Comparison of ENCODE assay signal across 8 cellular contexts in the genomic region with DNA sequence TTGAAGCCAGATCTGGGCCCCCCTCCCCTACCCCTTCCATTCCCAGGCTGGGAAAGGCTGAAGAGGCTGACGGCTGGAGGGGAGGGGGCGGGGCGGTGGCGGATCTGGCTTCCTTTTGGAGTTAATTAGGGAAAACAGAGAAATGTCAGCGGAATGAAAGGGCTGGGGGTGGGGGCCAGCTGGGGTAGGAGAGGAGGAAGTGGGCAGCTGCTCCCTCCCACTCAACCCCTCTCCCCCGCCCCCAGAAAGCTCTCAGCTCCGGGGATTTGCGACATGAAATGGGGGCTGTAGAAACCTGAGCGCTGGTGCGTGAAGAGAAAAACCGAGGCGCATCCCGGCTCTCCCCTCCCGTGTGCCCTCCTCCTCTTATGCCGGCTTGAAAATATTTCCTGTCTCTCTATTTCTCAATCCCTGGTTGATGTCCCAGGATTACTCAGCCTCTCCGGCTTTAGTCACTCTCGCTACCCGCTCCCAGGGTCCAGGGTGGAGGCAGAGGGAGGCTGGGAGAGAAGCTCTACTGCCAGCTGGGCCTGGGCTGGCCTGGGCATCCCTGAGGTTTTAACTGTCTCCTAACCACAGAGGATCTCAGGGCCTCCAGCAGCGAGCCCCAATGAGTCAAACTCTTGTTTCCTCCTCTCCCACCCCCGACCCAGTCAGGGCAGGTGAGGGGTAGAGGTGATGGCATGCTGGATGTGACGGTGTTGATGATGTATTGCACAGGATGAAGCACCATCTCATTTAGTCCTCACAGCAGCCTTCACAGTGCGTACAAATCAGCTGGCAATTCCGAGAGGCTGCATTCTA. TPM values are rescaled to one million over a fixed set of nuclear protein-coding genes. Genes with fewer than 3 reads are reported as not detected.
DNase-seq lines count a peak whose midpoint lies in the region; ATAC-seq and TF ChIP-seq lines count a peak whose summit lies in the region.

No MANE protein-coding gene starts in this region.

- H3K79me2 ChIP-seq in SU-DHL-6 (ENCODE audit: insufficient read depth, low read length): peaks cover 13% of the 10 kb centered on the region; the same call in 1 of the 2 replicates

- no peaks in the 10 kb centered on the region for H4K20me1 ChIP-seq in BLaER1 treated with 17β-estradiol and CSF1 and Interleukin-3, amounts not matched to agents 10 nM and 100 nM
- H4K20me1 ChIP-seq in SU-DHL-6 (ENCODE audit: low read depth, low read length): no peaks in the 10 kb centered on the region

- peaks cover 92 to 98% (median 95%) of the 10 kb centered on the region in 10 experiments for H3K4me1 ChIP-seq in BLaER1 treated with 17β-estradiol and CSF1 and Interleukin-3, amounts not matched to agents 10 nM and 100 nM
- peaks cover 23% of the 10 kb centered on the region for H3K4me1 ChIP-seq in foreskin keratinocyte

- intact Hi-C loops in posterior vena cava (cut with DNase I): no loop called here

- ATAC-seq in foreskin keratinocyte (peak; percentile 92), HG02870 (IDR thresholded peaks at IDR 0.05; ENCODE audit: unreplicated experiment) (no peak)

- H3K9me2 ChIP-seq in SU-DHL-6 (replicated peaks; ENCODE audit: insufficient read depth, low read length): no peaks in the 10 kb centered on the region

- peaks cover 97% of the 10 kb centered on the region for H3F3A ChIP-seq in SU-DHL-6 (ENCODE audit: insufficient read depth)

- H3K4me3 ChIP-seq in BLaER1 treated with 17β-estradiol and CSF1 and Interleukin-3, amounts not matched to agents 10 nM and 100 nM: peak overlapping the region; percentile 16 to 69 (median 54); a peak in 19 of 20 replicates
- H3K4me3 ChIP-seq in SU-DHL-6 (ENCODE audit: insufficient read depth, low read length, poor library complexity, severe bottlenecking): peak overlapping the region; percentile 40

- TF ChIP-seq CTCF in SU-DHL-6 (IDR thresholded peaks at IDR 0.05; ENCODE audit: insufficient read depth, low read length, poor library complexity, severe bottlenecking): no peak
- peak; percentile 11 for TF ChIP-seq CTCF in foreskin keratinocyte (conservative IDR thresholded peaks at IDR 0.05)

- H3K9ac ChIP-seq in BLaER1 treated with 17β-estradiol and CSF1 and Interleukin-3, amounts not matched to agents 10 nM and 100 nM: peak overlapping the region; percentile 65 to 99 (median 95)
- H3K9ac ChIP-seq in SU-DHL-6 (ENCODE audit: low read length): peak overlapping the region; percentile 84

- peak overlapping the region; percentile 93 to 98 (median 96) for H3K4me2 ChIP-seq in BLaER1 treated with 17β-estradiol and CSF1 and Interleukin-3, amounts not matched to agents 10 nM and 100 nM
- H3K4me2 ChIP-seq in SU-DHL-6 (ENCODE audit: low read depth, low read length, poor library complexity, severe bottlenecking): peak overlapping the region; percentile 87

- no peaks in the 10 kb centered on the region for H3K9me3 ChIP-seq in BLaER1 treated with 17β-estradiol and CSF1 and Interleukin-3, amounts not matched to agents 10 nM and 100 nM (replicated peaks in 1 of 11)
- no peaks in the 10 kb centered on the region for H3K9me3 ChIP-seq in SU-DHL-6 (ENCODE audit: insufficient read depth, low read length)

- H3K36me3 ChIP-seq in BLaER1 treated with 17β-estradiol and CSF1 and Interleukin-3, amounts not matched to agents 10 nM and 100 nM: peaks cover 10 to 62% (median 42%) of the 10 kb centered on the region in 11 experiments; a peak in 20 of 22 replicates
- no peaks in the 10 kb centered on the region; the same call in 1 of the 2 replicates for H3K36me3 ChIP-seq in SU-DHL-6 (ENCODE audit: low read length)

- peak overlapping the region; percentile 58 to 100 (median 99); a peak in 21 of 22 replicates for H3K27ac ChIP-seq in BLaER1 treated with 17β-estradiol and CSF1 and Interleukin-3, amounts not matched to agents 10 nM and 100 nM
- peak overlapping the region; percentile 99 for H3K27ac ChIP-seq in SU-DHL-6 (ENCODE audit: low read depth, low read length)
- peak overlapping the region; percentile 86 for H3K27ac ChIP-seq in foreskin keratinocyte

- H2AFZ ChIP-seq in SU-DHL-6 (ENCODE audit: low read depth, low read length, severe bottlenecking): no peak overlapping the region

- DNase-seq in HPDE6-E6E7 (ENCODE audit: extremely low spot score): peak; percentile 84
- DNase-seq in foreskin keratinocyte: peak; percentile 84 to 89
- DNase-seq in posterior vena cava (ENCODE audit: low spot score): peak; percentile 92
- DNase-seq in NCI-H1930 (lab: John Stamatoyannopoulos, UW): no peak
- no peak for DNase-seq in activated T-cell treated with anti-CD3 and anti-CD28 coated beads for 4 hours

- H3K27me3 ChIP-seq in BLaER1 treated with 17β-estradiol and CSF1 and Interleukin-3, amounts not matched to agents 10 nM and 100 nM: no peaks in the 10 kb centered on the region
- H3K27me3 ChIP-seq in SU-DHL-6 (ENCODE audit: low read length) (no peaks in the 10 kb centered on the region), foreskin keratinocyte (no peaks in the 10 kb centered on the region)

RNA-seq across cellular contexts. Expression of a gene that starts 20.1 kb away (rescaled TPM):
- total RNA-seq in foreskin keratinocyte (0.42 and 1.5 TPM in 2 replicates), posterior vena cava (1 to 10 TPM; 2.3 to 2.6 TPM)
- 0.18 and 0.24 TPM in 2 replicates for polyA plus RNA-seq in foreskin keratinocyte

RNA-seq across cellular contexts. Expression of a gene that starts 24.2 kb away (rescaled TPM):
- total RNA-seq in foreskin keratinocyte (0.28 and 0.54 TPM in 2 replicates), posterior vena cava (1 to 10 TPM; 2.0 to 2.9 TPM)
- polyA plus RNA-seq in foreskin keratinocyte: 0.02 and 0.04 TPM in 2 replicates

RNA-seq across cellular contexts. Expression of a gene that starts 33.2 kb away (rescaled TPM):
- 25.0 and 36.1 TPM in 2 replicates for total RNA-seq in foreskin keratinocyte
- polyA plus RNA-seq in foreskin keratinocyte: 22.7 and 34.5 TPM in 2 replicates
- 10 to 100 TPM; 71.1 to 90.6 TPM for total RNA-seq in posterior vena cava

Comparison
In these comparisons a context has a peak if more than half of its experiments do, and no peak if none do; other contexts are left out.
1. DNase-seq: peak in HPDE6-E6E7 (single experiment), foreskin keratinocyte (2 of 2) and posterior vena cava (single experiment); none in NCI-H1930 (0 of 2) and activated T-cell treated with anti-CD3 and anti-CD28 coated beads for 4 hours (single experiment).
2. Peak in every context shown above with its lines, with median percentiles within 50 percentile points of each other: H3K27ac ChIP-seq.